34 cellular contexts compared by ENCODE assay signal in the genomic region with DNA sequence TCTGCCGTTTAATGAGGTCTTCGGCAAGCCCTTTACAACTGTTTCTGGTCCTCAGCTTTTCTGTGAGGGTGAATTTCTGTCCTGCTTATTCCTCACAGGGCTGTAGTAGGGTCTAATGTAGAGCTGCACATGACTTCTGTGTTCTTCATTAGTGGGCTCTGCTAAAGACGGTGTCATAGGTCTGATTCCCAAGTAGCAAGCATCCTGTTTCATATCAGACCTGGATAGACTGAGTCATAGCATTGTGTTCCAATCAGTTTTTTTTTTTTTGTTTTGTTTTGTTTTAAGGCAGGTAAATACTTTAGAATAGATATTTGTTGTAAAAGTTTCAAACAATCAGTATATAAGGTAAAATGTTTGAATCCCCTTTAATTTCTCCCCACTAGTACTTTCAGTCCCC.
"Had no signal": no experiment of that assay in that cellular context is flagged by ENCODE, and none has a peak within 500 bp of the region (broad histone marks: within the 10 kb centered on the region; RNA-seq: fewer than 3 reads in every experiment).

No MANE protein-coding gene starts in this region.

- H3K27me3 ChIP-seq: ascending aorta, gastroesophageal sphincter, hepatocyte, pancreas, right atrium auricular region, thyroid gland, upper lobe of left lung had no signal

- H3K4me3 ChIP-seq: ascending aorta, gastroesophageal sphincter, hepatocyte, pancreas, right atrium auricular region, smooth muscle cell, thyroid gland, upper lobe of left lung had no signal

- H3K27me3 Mint-ChIP-seq: activated CD4-positive, alpha-beta memory T cell treated with anti-CD3 and anti-CD28 coated beads for 36 hours; activated CD4-positive, alpha-beta T cell treated with anti-CD3 and anti-CD28 coated beads, Interleukin-2, amount 10 ng/mL, durations not matched to agents 24 days and 14 days; activated naive CD8-positive, alpha-beta T cell treated with anti-CD3 and anti-CD28 coated beads for 36 hours; brain; dendritic cell treated with granulocyte-macrophage colony-stimulating factor and Interleukin-4, amounts not matched to agents 40 ng/mL and 50 ng/mL, for 4 days; naive thymus-derived CD4-positive, alpha-beta T cell; stimulated activated memory B cell treated with anti-CD40 and anti-IgM and Interleukin-4, amounts not matched to agents 10 μg/mL and 1 μg/mL and 100 μg/mL, for 72 hours; stimulated activated naive CD8-positive, alpha-beta T cell treated with anti-CD3 and anti-CD28 coated beads, Interleukin-15, amount 100 ng/mL, for 72 hours had no signal

- H3K27ac ChIP-seq: ascending aorta, gastroesophageal sphincter, pancreas, right atrium auricular region, thyroid gland, upper lobe of left lung had no signal

- H3K9me3 Mint-ChIP-seq: activated CD4-positive, alpha-beta memory T cell treated with anti-CD3 and anti-CD28 coated beads for 36 hours; activated CD4-positive, alpha-beta T cell treated with anti-CD3 and anti-CD28 coated beads, Interleukin-2, amount 10 ng/mL, durations not matched to agents 24 days and 14 days; activated naive CD8-positive, alpha-beta T cell treated with anti-CD3 and anti-CD28 coated beads for 36 hours; activated T-cell treated with anti-CD3 and anti-CD28 coated beads, Interleukin-2, amount 50 U/mL, for 4 hours; activated T-helper 2 cell treated with anti-CD3 and anti-CD28 coated beads, Interferon-gamma antibody, Interleukin-2, Interleukin-4, amounts not matched to agents 10 μg/mL and 5 μg/mL and 100 μg/mL, durations not matched to agents 14 hours and 24 hours and 36 hours; brain; dendritic cell treated with granulocyte-macrophage colony-stimulating factor and Interleukin-4, amounts not matched to agents 40 ng/mL and 50 ng/mL, for 4 days; naive thymus-derived CD4-positive, alpha-beta T cell; neural crest cell; stimulated activated memory B cell treated with anti-CD40 and anti-IgM and Interleukin-4, amounts not matched to agents 10 μg/mL and 1 μg/mL and 100 μg/mL, for 72 hours; stimulated activated naive CD8-positive, alpha-beta T cell treated with anti-CD3 and anti-CD28 coated beads, Interleukin-15, amount 100 ng/mL, for 72 hours had no signal

- ATAC-seq: activated T-cell treated with anti-CD3 and anti-CD28 coated beads, Interleukin-2, amount 50 U/mL, for 4 hours; gastroesophageal sphincter; left ventricle myocardium superior; naive thymus-derived CD4-positive, alpha-beta T cell; pancreas; stimulated activated memory B cell treated with anti-CD40 and anti-IgM and Interleukin-4, amounts not matched to agents 10 μg/mL and 1 μg/mL and 100 μg/mL, for 72 hours; stimulated activated naive CD8-positive, alpha-beta T cell treated with anti-CD3 and anti-CD28 coated beads, Interleukin-15, amount 100 ng/mL, for 72 hours had no signal

- H3K4me1 Mint-ChIP-seq: stimulated activated memory B cell treated with anti-CD40 and anti-IgM and Interleukin-4, amounts not matched to agents 10 μg/mL and 1 μg/mL and 100 μg/mL, for 72 hours had no signal

- H3K9me3 ChIP-seq: ascending aorta, gastroesophageal sphincter, pancreas, right atrium auricular region, thyroid gland, upper lobe of left lung had no signal

- H3K4me3 Mint-ChIP-seq: activated CD4-positive, alpha-beta memory T cell treated with anti-CD3 and anti-CD28 coated beads for 36 hours; activated CD4-positive, alpha-beta T cell treated with anti-CD3 and anti-CD28 coated beads, Interleukin-2, amount 10 ng/mL, durations not matched to agents 24 days and 14 days; activated naive CD8-positive, alpha-beta T cell treated with anti-CD3 and anti-CD28 coated beads for 36 hours; activated T-cell treated with anti-CD3 and anti-CD28 coated beads, Interleukin-2, amount 50 U/mL, for 4 hours; brain; dendritic cell treated with granulocyte-macrophage colony-stimulating factor and Interleukin-4, amounts not matched to agents 40 ng/mL and 50 ng/mL, for 4 days; naive thymus-derived CD4-positive, alpha-beta T cell; neural crest cell; stimulated activated memory B cell treated with anti-CD40 and anti-IgM and Interleukin-4, amounts not matched to agents 10 μg/mL and 1 μg/mL and 100 μg/mL, for 72 hours; stimulated activated naive CD8-positive, alpha-beta T cell treated with anti-CD3 and anti-CD28 coated beads, Interleukin-15, amount 100 ng/mL, for 72 hours had no signal

- H3K27ac Mint-ChIP-seq: activated CD4-positive, alpha-beta memory T cell treated with anti-CD3 and anti-CD28 coated beads for 36 hours; activated CD4-positive, alpha-beta T cell treated with anti-CD3 and anti-CD28 coated beads, Interleukin-2, amount 10 ng/mL, durations not matched to agents 24 days and 14 days; activated naive CD8-positive, alpha-beta T cell treated with anti-CD3 and anti-CD28 coated beads for 36 hours; activated T-helper 2 cell treated with anti-CD3 and anti-CD28 coated beads, Interferon-gamma antibody, Interleukin-2, Interleukin-4, amounts not matched to agents 10 μg/mL and 5 μg/mL and 100 μg/mL, durations not matched to agents 14 hours and 24 hours and 36 hours; brain; dendritic cell treated with granulocyte-macrophage colony-stimulating factor and Interleukin-4, amounts not matched to agents 40 ng/mL and 50 ng/mL, for 4 days; stimulated activated memory B cell treated with anti-CD40 and anti-IgM and Interleukin-4, amounts not matched to agents 10 μg/mL and 1 μg/mL and 100 μg/mL, for 72 hours; stimulated activated naive CD8-positive, alpha-beta T cell treated with anti-CD3 and anti-CD28 coated beads, Interleukin-15, amount 100 ng/mL, for 72 hours had no signal

- H3K4me1 ChIP-seq: ascending aorta, thyroid gland had no signal

- DNase-seq: activated CD4-positive, alpha-beta memory T cell treated with anti-CD3 and anti-CD28 coated beads for 36 hours; activated CD4-positive, alpha-beta T cell treated with anti-CD3 and anti-CD28 coated beads, Interleukin-2, amount 10 ng/mL, durations not matched to agents 24 days and 14 days; activated CD4-positive, CD25-positive, alpha-beta regulatory T cell treated with anti-CD3 and anti-CD28 coated beads, Interleukin-2, amount 50 U/mL, for 72 hours; activated CD8-positive, alpha-beta memory T cell treated with anti-CD3 and anti-CD28 coated beads, Interleukin-2, amount 50 U/mL, for 4 hours; activated naive CD8-positive, alpha-beta T cell treated with anti-CD3 and anti-CD28 coated beads for 36 hours; activated T-cell treated with anti-CD3 and anti-CD28 coated beads, Interleukin-2, amount 50 U/mL, for 4 hours; caudate nucleus; effector CD4-positive, alpha-beta T cell; erythroblast; islet precursor cell; left ventricle myocardium superior; mammary epithelial cell; midbrain; naive thymus-derived CD4-positive, alpha-beta T cell; nucleus accumbens; pancreas; stimulated activated CD4-positive, alpha-beta T cell treated with anti-CD3 and anti-CD28 coated beads, Interleukin-1b, Interleukin-23, amount 100 ng/mL, for 48 hours; stimulated activated CD4-positive, alpha-beta T cell treated with anti-CD3 and anti-CD28 coated beads, Interleukin-4, amount 100 ng/mL, for 4 hours; stimulated activated CD8-positive, alpha-beta memory T cell treated with anti-CD3 and anti-CD28 coated beads, Interleukin-4, amount 100 ng/mL, for 48 hours; stimulated activated naive CD8-positive, alpha-beta T cell treated with anti-CD3 and anti-CD28 coated beads, Interleukin-15, amount 100 ng/mL, for 72 hours; substantia nigra; T-helper 2 cell; thyroid gland; upper lobe of left lung had no signal
